ENCODE assay signal across 22 cellular contexts in the genomic region with DNA sequence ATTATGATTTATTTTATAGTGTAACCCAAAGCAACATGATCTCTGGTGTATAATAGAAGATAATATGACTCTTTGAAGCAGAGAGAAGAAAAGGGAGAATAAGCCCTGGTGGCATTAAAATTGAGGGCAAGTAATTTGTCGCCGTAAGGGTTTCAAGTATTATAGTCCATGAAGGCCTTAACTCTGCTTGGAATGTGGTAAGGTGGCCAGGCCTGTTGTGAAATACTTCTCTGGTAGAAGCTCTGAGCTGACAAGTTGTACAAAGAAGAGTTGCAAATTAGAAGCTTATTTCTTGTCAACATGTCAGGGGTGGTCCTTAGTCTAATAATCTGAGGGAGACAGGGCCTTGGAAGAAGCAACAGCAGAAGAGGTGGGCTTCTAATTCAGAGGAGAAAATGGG.
"Had no signal": no experiment of that assay in that cellular context is flagged by ENCODE, and none has a peak within 500 bp of the region (broad histone marks: within the 10 kb centered on the region; RNA-seq: fewer than 3 reads in every experiment).

No MANE protein-coding gene starts in this region.

- H3K27ac ChIP-seq: colonic mucosa, dorsolateral prefrontal cortex, esophagus squamous epithelium, parathyroid adenoma, SK-N-MC, thoracic aorta, upper lobe of left lung had no signal

- H3K4me1 ChIP-seq: colonic mucosa, esophagus squamous epithelium, parathyroid adenoma, upper lobe of left lung had no signal

- H3K27me3 ChIP-seq: colonic mucosa, dorsolateral prefrontal cortex, esophagus squamous epithelium, upper lobe of left lung had no signal

- H2AFZ ChIP-seq: parathyroid adenoma had no signal

- H3K79me2 ChIP-seq: parathyroid adenoma had no signal

- H3K4me3 ChIP-seq: colonic mucosa, dorsolateral prefrontal cortex, esophagus squamous epithelium, SK-N-MC, thoracic aorta, upper lobe of left lung had no signal

- H3K9me3 ChIP-seq: colonic mucosa, esophagus squamous epithelium, thoracic aorta, upper lobe of left lung had no signal

- H3K9ac ChIP-seq: parathyroid adenoma had no signal

- DNase-seq: activated CD4-positive, alpha-beta memory T cell treated with anti-CD3 and anti-CD28 coated beads for 36 hours; activated CD4-positive, alpha-beta T cell treated with anti-CD3 and anti-CD28 coated beads for 48 hours; activated effector memory CD4-positive, alpha-beta T cell treated with Interleukin-2 at 50 U/mL for 16 hours; activated naive CD4-positive, alpha-beta T cell treated with anti-CD3 and anti-CD28 coated beads, Interleukin-2, amount 10 ng/mL, durations not matched to agents 7 days and 5 days; activated T-cell treated with anti-CD3 and anti-CD28 coated beads, Interleukin-2, amount 50 U/mL, for 48 hours; anterior cingulate cortex; colonic mucosa; dorsolateral prefrontal cortex; effector memory CD8-positive, alpha-beta T cell; esophagus squamous epithelium; kidney glomerular epithelial cell; left ventricle myocardium superior; mesenchymal stem cell; nucleus accumbens; stimulated activated CD4-positive, alpha-beta T cell treated with anti-CD3 and anti-CD28 coated beads, Interleukin-4, amount 100 ng/mL, for 24 hours; stimulated activated naive CD4-positive, alpha-beta T cell treated with Interleukin-2 at 50 U/mL for 16 hours; SW 1271; T-helper 17 cell had no signal

- H3K36me3 ChIP-seq: colonic mucosa, esophagus squamous epithelium, thoracic aorta, upper lobe of left lung had no signal

- ATAC-seq: effector memory CD8-positive, alpha-beta T cell; left ventricle myocardium superior; T-helper 17 cell had no signal
